ENCODE assay signal across 8 cellular contexts in genomic region chr21:46285761-46286667, GRCh38. TPM values are rescaled to one million over a fixed set of nuclear protein-coding genes. Genes with fewer than 3 reads are reported as not detected.
DNase-seq lines count a peak whose midpoint lies in the region; ATAC-seq and TF ChIP-seq lines count a peak whose summit lies in the region.

A gene with protein sequence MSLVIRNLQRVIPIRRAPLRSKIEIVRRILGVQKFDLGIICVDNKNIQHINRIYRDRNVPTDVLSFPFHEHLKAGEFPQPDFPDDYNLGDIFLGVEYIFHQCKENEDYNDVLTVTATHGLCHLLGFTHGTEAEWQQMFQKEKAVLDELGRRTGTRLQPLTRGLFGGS (plus strand): TSS chr21:46286342. CDS start chr21:46286914, 572 bp downstream.

- DNase-seq in NCI-H1417 treated with DMSO at 0.1 percent for 48 hours (lab: John Stamatoyannopoulos, UW) (peak; percentile 53), T follicular helper cell (ENCODE audit: low read depth) (peak; percentile 67), heart left ventricle (peak; percentile 91 to 95 (median 93)), posterior cingulate gyrus (peak; percentile 81 to 98 (median 92)), type B pancreatic cell (ENCODE audit: extremely low spot score, unreplicated experiment) (peak; percentile 93)

- peak in 1 of 2 donors; percentile 72 for TF ChIP-seq POLR2A in heart left ventricle (IDR thresholded peaks at IDR 0.05)

- no peaks in the 10 kb centered on the region for H3K9me3 ChIP-seq in heart left ventricle

- peak; percentile 84 for ATAC-seq in HG02763 (IDR thresholded peaks at IDR 0.05; ENCODE audit: unreplicated experiment)
- peak; percentile 95 to 98 (median 98) for ATAC-seq in heart left ventricle

- peak within 1 kb of the TSS; percentile 92 for H3K27ac Mint-ChIP-seq in type B pancreatic cell

- WGBS in adipose tissue, 3 donors = 0 to 1% (median 0%) methylated on average over 73 to 108 of the region's 108 CpGs
- WGBS in heart left ventricle, 4 donors = 0% methylated on average over 40 to 108 of the region's 108 CpGs

- H3K27ac ChIP-seq in adipose tissue (ENCODE audit: low read depth, low read length) = peak within 1 kb of the TSS; percentile 46
- H3K27ac ChIP-seq in heart left ventricle = peak within 1 kb of the TSS; percentile 85 to 99 (median 98)

- H3K4me1 ChIP-seq in heart left ventricle = peaks cover 0 to 68% (median 49%) of the 10 kb centered on the region in 12 donors

- H3K36me3 ChIP-seq in heart left ventricle = peaks cover 0 to 50% (median 34%) of the 10 kb centered on the region in 9 donors

- H3K4me3 ChIP-seq in GM12875 (ENCODE audit: low read depth, low read length) = peak within 1 kb of the TSS; percentile 66
- H3K4me3 ChIP-seq in heart left ventricle = peak within 1 kb of the TSS; percentile 70 to 99 (median 89)

- intact Hi-C loops in heart left ventricle (cut with DNase I) = loop anchor here in 8 of 10 donors (1.0 to 5.0 kb wide), 3 partner anchors 36 to 39 kb away; partner anchors contain the start of genes PCNT (in 8 of the 8) and C21orf58 (in 4 of the 8)
- intact Hi-C loops in posterior cingulate gyrus (cut with DNase I) = loop anchor here (2.0 to 5.0 kb wide), 3 partner anchors 37 to 171 kb away; partner anchors contain the start of genes C21orf58 and DIP2A

- no peaks in the 10 kb centered on the region for H3K27me3 Mint-ChIP-seq in type B pancreatic cell

- H3K27me3 ChIP-seq in heart left ventricle = no peaks in the 10 kb centered on the region

- H3K4me1 Mint-ChIP-seq in type B pancreatic cell (ENCODE audit: unreplicated experiment) = peaks cover 24% of the 10 kb centered on the region

- peaks cover 5% of the 10 kb centered on the region for H3K9me3 Mint-ChIP-seq in type B pancreatic cell

- H3K4me3 Mint-ChIP-seq in type B pancreatic cell = peak within 1 kb of the TSS; percentile 96

- TF ChIP-seq CTCF in GM12875 (IDR thresholded peaks at IDR 0.05; ENCODE audit: borderline replicate concordance, insufficient read depth, low read depth, low read length) (peak; percentile 27; the same call in 1 of the 2 replicates), heart left ventricle (IDR thresholded peaks at IDR 0.05) (peak in 9 of 12 donors; percentile 15 to 63 (median 41)), type B pancreatic cell (conservative IDR thresholded peaks at IDR 0.05) (peak; percentile 62)

- H3K36me3 Mint-ChIP-seq in type B pancreatic cell = peaks cover 26% of the 10 kb centered on the region

RNA-seq across cellular contexts. Expression of the gene that starts here (rescaled TPM):
- 10 to 100 TPM in 2 of 3 donors, 1 to 10 TPM in 1; 8.1 to 14.7 (median 13.9) TPM for polyA plus RNA-seq in adipose tissue
- 10 to 100 TPM; 11.4 to 28.1 (median 16.0) TPM for total RNA-seq in heart left ventricle
- polyA plus RNA-seq in heart left ventricle = 10 to 100 TPM; 14.7 to 16.5 TPM
- total RNA-seq in type B pancreatic cell (ENCODE audit: low replicate concordance) = 17.9 and 20.0 TPM in 2 replicates

Comparison
In these comparisons a context has a peak if more than half of its experiments do, and no peak if none do; other contexts are left out.
1. Peak in every context shown above with its lines: DNase-seq, ATAC-seq, H3K4me3 ChIP-seq and H3K27ac ChIP-seq.